In genomic region chr1:150365945-150366344, GRCh38 we compare ENCODE assay signal across 7 cellular contexts.
DNase-seq lines count a peak whose midpoint lies in the region; ATAC-seq and TF ChIP-seq lines count a peak whose summit lies in the region.

No MANE protein-coding gene starts in this region.

- peak overlapping the region; percentile 93 for H3K27ac ChIP-seq in muscle layer of colon (ENCODE audit: low read depth, low read length)

- no peaks in the 10 kb centered on the region for H3K36me3 ChIP-seq in muscle layer of colon (ENCODE audit: insufficient read depth, low read length)

- peak overlapping the region; percentile 96 for H3K4me3 Mint-ChIP-seq in central memory CD8-positive, alpha-beta T cell

- peak overlapping the region; percentile 15 for H3K9ac ChIP-seq in muscle layer of colon (ENCODE audit: low read length)

- H3K27me3 ChIP-seq in muscle layer of colon (ENCODE audit: control insufficient read depth in 1 of 2, insufficient read depth in 2 of 2, low read length in 2 of 2) = no peaks in the 10 kb centered on the region

- H3K9me3 ChIP-seq in muscle layer of colon (ENCODE audit: low read length) = no peaks in the 10 kb centered on the region

- peak overlapping the region; percentile 98 for H3K27ac Mint-ChIP-seq in central memory CD8-positive, alpha-beta T cell (ENCODE audit: low read depth)

- peaks cover 4% of the 10 kb centered on the region for H3K4me1 ChIP-seq in muscle layer of colon (ENCODE audit: insufficient read depth, low read length)

- H3K36me3 Mint-ChIP-seq in central memory CD8-positive, alpha-beta T cell (ENCODE audit: insufficient read depth) = peaks cover 28% of the 10 kb centered on the region

- peaks cover 36% of the 10 kb centered on the region for H3K4me1 Mint-ChIP-seq in central memory CD8-positive, alpha-beta T cell

- peak; percentile 26 for DNase-seq in GM12865 (ENCODE audit: low read depth)
- DNase-seq in NCI-H146 treated with DMSO at 0.1 percent for 48 hours (lab: John Stamatoyannopoulos, UW; ENCODE audit: unreplicated experiment) = peak; percentile 3
- no peak for DNase-seq in central memory CD8-positive, alpha-beta T cell (ENCODE audit: low spot score in 2 of 2)
- no peak for DNase-seq in NCI-H446 (lab: John Stamatoyannopoulos, UW)
- no peak for DNase-seq in NCI-H748 treated with DMSO at 0.1 percent for 48 hours (lab: John Stamatoyannopoulos, UW)
- no peak for DNase-seq in stimulated activated CD4-positive, alpha-beta T cell treated with anti-CD3 and anti-CD28 coated beads, Interleukin-1b, Interleukin-23, amount 100 ng/mL, for 48 hours

- no peak for TF ChIP-seq CTCF in GM12865 (IDR thresholded peaks at IDR 0.05; ENCODE audit: insufficient read depth, low read depth, low read length, missing control alignments)

- no peaks in the 10 kb centered on the region for H3K27me3 Mint-ChIP-seq in central memory CD8-positive, alpha-beta T cell

- H3K4me3 ChIP-seq in GM12865 (ENCODE audit: low read depth, low read length) (peak overlapping the region; percentile 99), muscle layer of colon (ENCODE audit: low read depth in 1 of 2, low read length in 2 of 2) (peak overlapping the region; percentile 85 to 97)

- ATAC-seq in central memory CD8-positive, alpha-beta T cell (replicated peaks; ENCODE audit: extremely low read depth, poor library complexity, severe bottlenecking) = no peak

- no peaks in the 10 kb centered on the region for H3K9me3 Mint-ChIP-seq in central memory CD8-positive, alpha-beta T cell

Comparison
In these comparisons a context has a peak if more than half of its experiments do, and no peak if none do; other contexts are left out.
1. DNase-seq: peak in GM12865 (single experiment) and NCI-H146 treated with DMSO at 0.1 percent for 48 hours (single experiment); none in central memory CD8-positive, alpha-beta T cell (0 of 2), NCI-H446 (0 of 2), NCI-H748 treated with DMSO at 0.1 percent for 48 hours (single experiment) and stimulated activated CD4-positive, alpha-beta T cell treated with anti-CD3 and anti-CD28 coated beads, Interleukin-1b, Interleukin-23, amount 100 ng/mL, for 48 hours (single experiment).